In the genomic region with DNA sequence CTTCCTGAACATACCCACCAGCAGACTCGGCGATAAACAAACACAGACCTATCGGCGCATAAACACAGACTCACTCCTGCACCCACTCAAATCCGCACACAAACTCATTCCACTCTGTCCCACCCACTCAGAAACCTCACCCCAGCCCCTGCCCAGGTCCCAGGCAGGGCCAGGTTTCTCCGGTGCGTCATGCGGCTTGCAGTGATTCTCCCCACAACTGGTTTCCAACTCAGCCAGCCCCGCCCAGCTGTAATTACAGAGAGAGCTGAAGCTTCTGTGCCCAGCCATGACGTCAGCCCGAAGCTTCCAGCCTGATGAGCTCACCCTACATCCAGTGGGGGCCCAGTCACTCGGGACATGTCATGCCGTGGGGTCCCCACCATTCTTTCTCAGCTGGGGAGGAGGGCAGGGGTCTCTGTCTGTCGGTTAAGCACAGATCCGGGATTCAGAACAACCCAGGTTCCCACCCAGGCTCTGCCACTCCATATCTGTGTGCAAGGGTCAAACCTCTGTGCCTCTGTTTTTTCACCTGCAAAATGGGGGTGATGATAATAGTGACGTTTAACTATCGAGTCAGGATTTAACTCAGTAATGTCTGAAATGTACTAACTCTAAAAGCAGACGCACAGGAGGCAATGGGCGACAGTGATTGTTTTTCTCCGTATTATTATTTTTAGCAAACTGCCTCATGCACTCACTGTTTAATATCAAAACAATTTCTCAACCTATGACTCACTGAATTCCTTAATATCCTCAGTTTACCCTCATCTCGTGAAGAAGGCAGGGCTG, we compare ENCODE assay signal across 8 cellular contexts. TPM values are rescaled to one million over a fixed set of nuclear protein-coding genes. Genes with fewer than 3 reads are reported as not detected.
DNase-seq lines count a peak whose midpoint lies in the region; ATAC-seq and FAIRE-seq lines count a peak whose summit lies in the region.

No MANE protein-coding gene starts in this region.

- no peak for FAIRE-seq in urothelium cell line (lab: Jason Lieb, UNC)

- ATAC-seq in GM21786 (IDR thresholded peaks at IDR 0.05; ENCODE audit: unreplicated experiment) = no peak
- ATAC-seq in GM19035 (IDR thresholded peaks at IDR 0.05; ENCODE audit: unreplicated experiment) = no peak

- DNase-seq in DMS153 treated with DMSO at 0.1 percent for 48 hours (lab: John Stamatoyannopoulos, UW; ENCODE audit: unreplicated experiment) = peak; percentile 68
- DNase-seq in NCI-H2227 (lab: John Stamatoyannopoulos, UW; ENCODE audit: unreplicated experiment) = peak; percentile 89
- DNase-seq in dedifferentiated amniotic fluid mesenchymal stem cell (ENCODE audit: extremely low spot score) = peak; percentile 19
- peak; percentile 85 to 90 for DNase-seq in lung microvascular endothelial cell (ENCODE audit: low read depth in 2 of 2)
- peak; percentile 84 for DNase-seq in urothelium cell line (ENCODE audit: low spot score)
- DNase-seq in germinal center (ENCODE audit: low spot score) = no peak

RNA-seq across cellular contexts. Expression of a gene that starts 2.3 kb away (rescaled TPM):
- total RNA-seq in lung microvascular endothelial cell = 1.4 and 2.2 TPM in 2 replicates
